In the genomic region with DNA sequence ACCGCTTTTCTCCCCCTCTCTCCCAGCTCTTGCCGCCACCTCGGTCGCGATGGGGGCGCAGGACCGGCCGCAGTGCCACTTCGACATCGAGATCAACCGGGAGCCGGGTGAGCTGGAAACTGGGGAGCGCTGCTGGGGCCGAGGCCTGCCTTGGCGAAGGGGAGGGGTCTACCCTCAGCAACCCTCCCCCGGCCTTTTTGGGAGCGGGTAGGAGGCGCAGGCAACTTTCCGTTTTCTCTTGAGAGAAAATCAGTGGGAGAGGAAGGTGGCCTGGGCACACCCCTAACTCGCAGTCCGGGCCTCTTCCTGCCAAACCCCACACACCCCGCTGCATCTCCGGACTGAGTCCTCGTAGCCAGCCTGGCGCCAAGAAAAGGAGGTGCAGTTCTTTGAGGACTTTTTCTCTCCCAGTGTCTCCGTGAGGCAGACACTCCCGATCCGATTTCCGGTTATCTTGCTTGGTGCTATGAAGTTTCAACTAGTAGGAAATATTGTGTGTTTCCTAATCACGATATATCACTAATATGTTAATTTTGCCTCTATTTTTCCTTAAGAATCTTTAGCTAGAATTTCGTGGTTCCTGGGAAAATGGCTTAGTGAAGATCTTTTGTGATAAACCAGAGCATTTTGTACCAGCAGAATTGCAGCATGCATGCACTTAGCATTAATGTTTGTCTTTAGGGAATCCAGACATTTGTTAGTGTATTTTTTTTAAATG, we compare ENCODE assay signal across 8 cellular contexts. TPM values are rescaled to one million over a fixed set of nuclear protein-coding genes. Genes with fewer than 3 reads are reported as not detected.
DNase-seq lines count a peak whose midpoint lies in the region; ATAC-seq, FAIRE-seq and TF ChIP-seq lines count a peak whose summit lies in the region.

No MANE protein-coding gene starts in this region.

- H3K4me1 ChIP-seq in neuron (ENCODE audit: insufficient read depth, low read length) (peaks cover 7% of the 10 kb centered on the region), upper lobe of right lung (peaks cover 36% of the 10 kb centered on the region)

- H3K27ac ChIP-seq in upper lobe of right lung, result peak overlapping the region; percentile 94

- H3K36me3 ChIP-seq in neuron (ENCODE audit: insufficient read depth, low read length), result peaks cover 8% of the 10 kb centered on the region
- no peaks in the 10 kb centered on the region for H3K36me3 ChIP-seq in upper lobe of right lung

- DNase-seq in AG08395 (ENCODE audit: low spot score) (peak; percentile 55), GM12892 (ENCODE audit: insufficient read length) (no peak), NCI-H82 (lab: John Stamatoyannopoulos, UW) (peak; percentile 75), foreskin melanocyte (peak; percentile 52), upper lobe of right lung (peak; percentile 83)
- peak; percentile 46 for DNase-seq in activated effector memory CD4-positive, alpha-beta T cell treated with Interleukin-2 at 50 U/mL for 16 hours

- peak overlapping the region; percentile 68 for H2AFZ ChIP-seq in neuron (ENCODE audit: low read depth, low read length)

- H3K9me3 ChIP-seq in neuron (ENCODE audit: low read length) (no peaks in the 10 kb centered on the region), upper lobe of right lung (no peaks in the 10 kb centered on the region)

- ATAC-seq in HG02970 (IDR thresholded peaks at IDR 0.05; ENCODE audit: low FRiP score, unreplicated experiment) (peak; percentile 12), upper lobe of right lung (peak; percentile 61)

- peak overlapping the region; percentile 56 for H3K4me3 ChIP-seq in neuron (ENCODE audit: low read length)
- H3K4me3 ChIP-seq in upper lobe of right lung, result peak overlapping the region; percentile 90

- no peak for TF ChIP-seq CTCF in upper lobe of right lung (IDR thresholded peaks at IDR 0.05)

- peak; percentile 62 for FAIRE-seq in GM12892 (lab: Jason Lieb, UNC)

- H3K27me3 ChIP-seq in neuron (ENCODE audit: insufficient read depth, low read length), result no peaks in the 10 kb centered on the region
- H3K27me3 ChIP-seq in upper lobe of right lung, result no peaks in the 10 kb centered on the region

- TF ChIP-seq POLR2A in GM12892 (IDR thresholded peaks at IDR 0.05; ENCODE audit: low read depth, low read length), result no peak

- intact Hi-C loops in upper lobe of right lung (cut with DNase I), result no loop called here

RNA-seq across cellular contexts. Expression of a gene that starts 0.6 kb away (rescaled TPM):
- 62.4 TPM for polyA plus RNA-seq in GM12892 (2012; ENCODE audit: missing spikeins)
- 92.1 TPM for total RNA-seq in upper lobe of right lung

RNA-seq across cellular contexts. Expression of a gene that starts 10.5 kb away (rescaled TPM):
- 85.7 TPM for polyA plus RNA-seq in GM12892 (2012; ENCODE audit: missing spikeins)
- 22.0 TPM for total RNA-seq in upper lobe of right lung

RNA-seq across cellular contexts. Expression of a gene that starts 19.4 kb away (rescaled TPM):
- polyA plus RNA-seq in GM12892 (2012; ENCODE audit: missing spikeins), result 24.6 TPM
- 48.6 TPM for total RNA-seq in upper lobe of right lung

RNA-seq across cellular contexts. Expression of a gene that starts 52.4 kb away (rescaled TPM):
- polyA plus RNA-seq in GM12892 (2012; ENCODE audit: missing spikeins), result 0.11 TPM
- total RNA-seq in upper lobe of right lung, result 28.1 TPM
